13 cellular contexts compared by ENCODE assay signal in the genomic region with DNA sequence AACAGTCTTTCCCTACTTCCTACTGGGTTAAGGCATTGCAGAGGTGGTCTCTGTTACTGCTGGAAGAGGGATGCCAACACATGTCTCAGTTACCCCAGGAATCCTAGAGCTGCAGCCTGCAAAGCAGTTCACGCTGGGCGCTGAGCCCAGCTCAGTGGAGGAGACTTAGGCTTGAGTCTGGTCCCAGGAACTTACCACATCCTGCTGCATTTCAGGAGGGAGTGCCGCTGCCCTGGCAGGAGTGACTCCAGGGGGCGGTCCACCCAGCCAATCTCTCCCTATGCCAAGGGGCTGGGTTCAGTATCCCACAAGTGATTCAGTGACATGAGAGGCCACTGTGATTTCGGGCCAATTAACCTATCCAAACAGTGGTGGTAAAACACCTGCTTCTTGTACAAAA. TPM values are rescaled to one million over a fixed set of nuclear protein-coding genes. Genes with fewer than 3 reads are reported as not detected.
DNase-seq lines count a peak whose midpoint lies in the region; ATAC-seq lines count a peak whose summit lies in the region.
"Had no signal": no experiment of that assay in that cellular context is flagged by ENCODE, and none has a peak within 500 bp of the region (broad histone marks: within the 10 kb centered on the region; RNA-seq: fewer than 3 reads in every experiment).

No MANE protein-coding gene starts in this region.

- H3K9me3 Mint-ChIP-seq in effector memory CD8-positive, alpha-beta T cell: no peaks in the 10 kb centered on the region
- no peaks in the 10 kb centered on the region for H3K9me3 Mint-ChIP-seq in immature natural killer cell
- H3K9me3 Mint-ChIP-seq: activated CD4-positive, alpha-beta memory T cell treated with anti-CD3 and anti-CD28 coated beads, Interleukin-2, amount 10 ng/mL, durations not matched to agents 7 days and 5 days had no signal

- peak overlapping the region; percentile 10 to 46 for H3K27ac Mint-ChIP-seq in effector memory CD8-positive, alpha-beta T cell
- H3K27ac Mint-ChIP-seq in immature natural killer cell: peak overlapping the region in 1 of 6 donors; percentile 62
- H3K27ac Mint-ChIP-seq: activated CD4-positive, alpha-beta memory T cell treated with anti-CD3 and anti-CD28 coated beads, Interleukin-2, amount 10 ng/mL, durations not matched to agents 7 days and 5 days; activated naive CD8-positive, alpha-beta T cell had no signal

- H3K36me3 Mint-ChIP-seq in effector memory CD8-positive, alpha-beta T cell (ENCODE audit: insufficient read depth): peaks cover 14% of the 10 kb centered on the region
- no peaks in the 10 kb centered on the region for H3K36me3 Mint-ChIP-seq in immature natural killer cell
- H3K36me3 Mint-ChIP-seq: activated naive CD8-positive, alpha-beta T cell had no signal

- no peaks in the 10 kb centered on the region for H3K27me3 Mint-ChIP-seq in effector memory CD8-positive, alpha-beta T cell
- peaks cover 2 to 3% (median 2%) of the 10 kb centered on the region in 3 donors for H3K27me3 Mint-ChIP-seq in immature natural killer cell (ENCODE audit: low read depth in 3 of 3)
- H3K27me3 Mint-ChIP-seq: activated CD4-positive, alpha-beta memory T cell treated with anti-CD3 and anti-CD28 coated beads, Interleukin-2, amount 10 ng/mL, durations not matched to agents 7 days and 5 days; activated naive CD8-positive, alpha-beta T cell had no signal

- H3K4me1 Mint-ChIP-seq in effector memory CD8-positive, alpha-beta T cell (ENCODE audit: low read depth in 2 of 2): peaks cover 28 to 29% of the 10 kb centered on the region in 2 donors
- peaks cover 13 to 19% of the 10 kb centered on the region in 2 donors for H3K4me1 Mint-ChIP-seq in immature natural killer cell

- ATAC-seq in effector memory CD8-positive, alpha-beta T cell (replicated peaks): no peak

- DNase-seq in GM04503 (ENCODE audit: low read depth): peak; percentile 62
- DNase-seq in NCI-H69 (lab: John Stamatoyannopoulos, UW): peak; percentile 83
- no peak for DNase-seq in effector memory CD8-positive, alpha-beta T cell
- peak; percentile 65 for DNase-seq in stromal cell of bone marrow (ENCODE audit: low read depth)
- no peak for DNase-seq in NCI-H345 (lab: John Stamatoyannopoulos, UW)
- DNase-seq in cerebellar nuclear complex (lab: John Stamatoyannopoulos, UW): no peak
- DNase-seq in immature natural killer cell: no peak
- DNase-seq: activated CD4-positive, alpha-beta memory T cell treated with anti-CD3 and anti-CD28 coated beads, Interleukin-2, amount 10 ng/mL, durations not matched to agents 7 days and 5 days; effector CD4-positive, alpha-beta T cell; GOT3; right lobe of liver; uterus had no signal

- H3K4me3 Mint-ChIP-seq in effector memory CD8-positive, alpha-beta T cell: no peak overlapping the region
- peak overlapping the region in 1 of 5 donors; percentile 29 for H3K4me3 Mint-ChIP-seq in immature natural killer cell
- H3K4me3 Mint-ChIP-seq: activated CD4-positive, alpha-beta memory T cell treated with anti-CD3 and anti-CD28 coated beads, Interleukin-2, amount 10 ng/mL, durations not matched to agents 7 days and 5 days; activated naive CD8-positive, alpha-beta T cell had no signal

RNA-seq across cellular contexts. Expression of gene TTC16, which starts 7.6 kb away (rescaled TPM):
- 1 to 10 TPM in 2 of 3 donors, not detected in 1; 1.3 to 2.4 TPM for polyA plus RNA-seq in immature natural killer cell

RNA-seq across cellular contexts. Expression of gene PTRH1, which starts 8.0 kb away (rescaled TPM):
- polyA plus RNA-seq in immature natural killer cell: 10 to 100 TPM; 36.6 to 40.6 (median 39.7) TPM

RNA-seq across cellular contexts. Expression of gene TOR2A, which starts 11.6 kb away (rescaled TPM):
- polyA plus RNA-seq in immature natural killer cell: 10 to 100 TPM; 38.9 to 55.1 (median 49.9) TPM

RNA-seq across cellular contexts. Expression of gene CFAP157, which starts 16.7 kb away (rescaled TPM):
- polyA plus RNA-seq in immature natural killer cell: under 1 TPM in 2 of 3 donors, not detected in 1; 0.24 to 0.25 TPM

RNA-seq across cellular contexts. Expression of gene SH2D3C, which starts 55.0 kb away (rescaled TPM):
- polyA plus RNA-seq in immature natural killer cell: 10 to 100 TPM; 16.9 to 86.2 (median 18.7) TPM

Comparison
In these comparisons a context has a peak if more than half of its experiments do, and no peak if none do; other contexts are left out.
1. DNase-seq: peak in GM04503 (single experiment), NCI-H69 (single experiment) and stromal cell of bone marrow (single experiment); none in effector memory CD8-positive, alpha-beta T cell (0 of 3), NCI-H345 (single experiment), cerebellar nuclear complex (0 of 2) and immature natural killer cell (0 of 3).